ENCODE assay signal across 1 cellular context in the genomic region with DNA sequence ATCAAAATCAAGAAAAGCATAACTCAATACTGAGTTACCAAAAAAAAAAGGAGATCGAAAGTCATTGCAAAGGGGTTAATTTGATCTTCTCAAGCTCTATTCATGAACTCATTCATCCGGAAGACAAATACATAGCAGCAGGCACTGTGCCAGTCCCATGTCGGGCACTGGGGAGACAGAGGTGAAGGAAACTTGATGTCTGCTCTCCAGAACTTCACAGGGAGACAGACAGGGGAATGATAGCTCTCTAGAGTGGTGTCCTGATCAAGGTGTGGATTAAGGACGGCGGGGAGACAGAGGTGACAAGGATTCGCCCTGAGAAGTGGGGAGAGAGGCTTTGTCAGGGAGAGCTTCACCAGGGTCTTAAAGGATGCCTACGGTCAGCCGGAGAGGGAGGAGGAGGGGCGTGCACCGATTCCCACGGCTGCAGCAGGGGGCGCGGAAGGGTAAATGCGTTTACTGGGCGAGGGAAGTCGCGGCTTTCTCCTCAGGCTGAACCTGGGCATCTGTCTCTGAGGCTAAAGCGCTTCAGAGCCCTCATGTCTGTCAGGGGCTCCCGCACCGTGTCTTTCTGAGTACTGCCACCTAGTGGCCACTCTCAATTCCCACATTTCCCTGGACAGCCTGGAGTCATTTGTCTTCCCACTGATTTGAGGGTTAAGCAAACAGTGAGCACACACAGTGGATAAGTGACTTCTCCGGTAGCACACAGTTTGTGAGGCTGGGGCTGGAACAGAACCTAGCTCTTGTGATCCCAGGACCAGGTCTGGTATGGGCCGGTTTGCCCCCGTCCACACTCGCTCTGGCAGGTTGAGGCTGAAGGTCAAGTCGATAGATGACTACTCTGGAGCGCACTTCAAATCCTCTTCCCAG.
TF ChIP-seq lines count a peak whose summit lies in the region.

No MANE protein-coding gene starts in this region.

TF ChIP-seq in K562, 482 proteins besides CTCF, POLR2A, EP300 and RAD21 (continued from another document and continues in another):
- TF ChIP-seq, protein P1, sequence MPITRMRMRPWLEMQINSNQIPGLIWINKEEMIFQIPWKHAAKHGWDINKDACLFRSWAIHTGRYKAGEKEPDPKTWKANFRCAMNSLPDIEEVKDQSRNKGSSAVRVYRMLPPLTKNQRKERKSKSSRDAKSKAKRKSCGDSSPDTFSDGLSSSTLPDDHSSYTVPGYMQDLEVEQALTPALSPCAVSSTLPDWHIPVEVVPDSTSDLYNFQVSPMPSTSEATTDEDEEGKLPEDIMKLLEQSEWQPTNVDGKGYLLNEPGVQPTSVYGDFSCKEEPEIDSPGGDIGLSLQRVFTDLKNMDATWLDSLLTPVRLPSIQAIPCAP (CRISPR knock-in tag; IDR thresholded peaks at IDR 0.05; ENCODE audit: borderline replicate concordance), result no peak
- TF ChIP-seq SMARCC2 (IDR thresholded peaks at IDR 0.05; ENCODE audit: low read depth), result no peak
- TF ChIP-seq MCM2 (IDR thresholded peaks at IDR 0.05; ENCODE audit: low read depth), result no peak
- peak in 1 of 2 experiments; percentile 52; a peak in 1 of 4 replicates for TF ChIP-seq RCOR1 (IDR thresholded peaks at IDR 0.05; ENCODE audit: borderline replicate concordance in 1 of 2, low read depth in 2 of 2, low read length in 2 of 2)
- TF ChIP-seq CC2D1A (IDR thresholded peaks at IDR 0.05), result peak; percentile 53; the same call in 1 of the 2 replicates
- TF ChIP-seq ILK (tag; IDR thresholded peaks at IDR 0.05; ENCODE audit: borderline replicate concordance, low read depth), result no peak
- no peak for TF ChIP-seq ZNF282 (CRISPR knock-in tag; IDR thresholded peaks at IDR 0.05)
- TF ChIP-seq, protein P2, sequence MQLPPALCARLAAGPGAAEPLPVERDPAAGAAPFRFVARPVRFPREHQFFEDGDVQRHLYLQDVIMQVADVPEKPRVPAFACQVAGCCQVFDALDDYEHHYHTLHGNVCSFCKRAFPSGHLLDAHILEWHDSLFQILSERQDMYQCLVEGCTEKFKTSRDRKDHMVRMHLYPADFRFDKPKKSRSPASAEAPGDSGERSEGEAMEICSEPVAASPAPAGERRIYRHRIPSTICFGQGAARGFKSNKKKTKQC (CRISPR knock-in tag; IDR thresholded peaks at IDR 0.05), result 0 out of 2 replicates have a peak, but pooled peaks have one; percentile 48
- no peak for TF ChIP-seq NCOA1 (IDR thresholded peaks at IDR 0.05; ENCODE audit: low read depth)
- TF ChIP-seq SOX6 (IDR thresholded peaks at IDR 0.05), result peak; percentile 42; the same call in 1 of the 2 replicates
- TF ChIP-seq CSDE1 (IDR thresholded peaks at IDR 0.05), result no peak
- TF ChIP-seq, protein P3, sequence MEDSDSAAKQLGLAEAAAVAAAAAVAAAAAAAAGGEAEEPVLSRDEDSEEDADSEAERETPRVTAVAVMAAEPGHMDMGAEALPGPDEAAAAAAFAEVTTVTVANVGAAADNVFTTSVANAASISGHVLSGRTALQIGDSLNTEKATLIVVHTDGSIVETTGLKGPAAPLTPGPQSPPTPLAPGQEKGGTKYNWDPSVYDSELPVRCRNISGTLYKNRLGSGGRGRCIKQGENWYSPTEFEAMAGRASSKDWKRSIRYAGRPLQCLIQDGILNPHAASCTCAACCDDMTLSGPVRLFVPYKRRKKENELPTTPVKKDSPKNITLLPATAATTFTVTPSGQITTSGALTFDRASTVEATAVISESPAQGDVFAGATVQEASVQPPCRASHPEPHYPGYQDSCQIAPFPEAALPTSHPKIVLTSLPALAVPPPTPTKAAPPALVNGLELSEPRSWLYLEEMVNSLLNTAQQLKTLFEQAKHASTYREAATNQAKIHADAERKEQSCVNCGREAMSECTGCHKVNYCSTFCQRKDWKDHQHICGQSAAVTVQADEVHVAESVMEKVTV (CRISPR knock-in tag; IDR thresholded peaks at IDR 0.05), result 0 out of 2 replicates have a peak, but pooled peaks have one; percentile 16
- TF ChIP-seq ZBTB7A (IDR thresholded peaks at IDR 0.05; ENCODE audit: borderline replicate concordance, control insufficient read depth, low read depth, low read length), result peak; percentile 39; the same call in 1 of the 2 replicates
- TF ChIP-seq MEIS2 (IDR thresholded peaks at IDR 0.05; ENCODE audit: partially characterized antibody), result peak; percentile 88
- no peak for TF ChIP-seq KLF10 (CRISPR knock-in tag; IDR thresholded peaks at IDR 0.05)
- TF ChIP-seq ZZZ3 (IDR thresholded peaks at IDR 0.05), result no peak
- TF ChIP-seq ETS2 (tag; IDR thresholded peaks at IDR 0.05; ENCODE audit: borderline replicate concordance, poor library complexity, severe bottlenecking), result no peak
- peak; percentile 89 for TF ChIP-seq SMC3 (conservative IDR thresholded peaks at IDR 0.05; ENCODE audit: insufficient read depth, low read depth, low read length)
- TF ChIP-seq CBX1 (IDR thresholded peaks at IDR 0.05; ENCODE audit: low read depth), result no peak
- TF ChIP-seq, protein P4, sequence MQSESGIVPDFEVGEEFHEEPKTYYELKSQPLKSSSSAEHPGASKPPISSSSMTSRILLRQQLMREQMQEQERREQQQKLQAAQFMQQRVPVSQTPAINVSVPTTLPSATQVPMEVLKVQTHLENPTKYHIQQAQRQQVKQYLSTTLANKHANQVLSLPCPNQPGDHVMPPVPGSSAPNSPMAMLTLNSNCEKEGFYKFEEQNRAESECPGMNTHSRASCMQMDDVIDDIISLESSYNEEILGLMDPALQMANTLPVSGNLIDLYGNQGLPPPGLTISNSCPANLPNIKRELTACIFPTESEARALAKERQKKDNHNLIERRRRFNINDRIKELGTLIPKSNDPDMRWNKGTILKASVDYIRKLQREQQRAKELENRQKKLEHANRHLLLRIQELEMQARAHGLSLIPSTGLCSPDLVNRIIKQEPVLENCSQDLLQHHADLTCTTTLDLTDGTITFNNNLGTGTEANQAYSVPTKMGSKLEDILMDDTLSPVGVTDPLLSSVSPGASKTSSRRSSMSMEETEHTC (IDR thresholded peaks at IDR 0.05), result no peak
- no peak for TF ChIP-seq PTBP1 (IDR thresholded peaks at IDR 0.05; ENCODE audit: low read depth, low read length)
- TF ChIP-seq, protein P5, sequence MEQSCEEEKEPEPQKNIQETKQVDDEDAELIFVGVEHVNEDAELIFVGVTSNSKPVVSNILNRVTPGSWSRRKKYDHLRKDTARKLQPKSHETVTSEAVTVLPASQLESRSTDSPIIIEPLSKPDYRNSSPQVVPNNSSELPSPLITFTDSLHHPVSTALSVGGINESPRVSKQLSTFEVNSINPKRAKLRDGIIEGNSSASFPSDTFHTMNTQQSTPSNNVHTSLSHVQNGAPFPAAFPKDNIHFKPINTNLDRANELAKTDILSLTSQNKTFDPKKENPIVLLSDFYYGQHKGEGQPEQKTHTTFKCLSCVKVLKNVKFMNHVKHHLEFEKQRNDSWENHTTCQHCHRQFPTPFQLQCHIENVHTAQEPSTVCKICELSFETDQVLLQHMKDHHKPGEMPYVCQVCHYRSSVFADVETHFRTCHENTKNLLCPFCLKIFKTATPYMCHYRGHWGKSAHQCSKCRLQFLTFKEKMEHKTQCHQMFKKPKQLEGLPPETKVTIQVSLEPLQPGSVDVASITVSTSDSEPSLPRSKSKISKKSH (CRISPR knock-in tag; IDR thresholded peaks at IDR 0.05), result no peak
- TF ChIP-seq, protein P6, sequence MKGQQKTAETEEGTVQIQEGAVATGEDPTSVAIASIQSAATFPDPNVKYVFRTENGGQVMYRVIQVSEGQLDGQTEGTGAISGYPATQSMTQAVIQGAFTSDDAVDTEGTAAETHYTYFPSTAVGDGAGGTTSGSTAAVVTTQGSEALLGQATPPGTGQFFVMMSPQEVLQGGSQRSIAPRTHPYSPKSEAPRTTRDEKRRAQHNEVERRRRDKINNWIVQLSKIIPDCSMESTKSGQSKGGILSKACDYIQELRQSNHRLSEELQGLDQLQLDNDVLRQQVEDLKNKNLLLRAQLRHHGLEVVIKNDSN (CRISPR knock-in tag; IDR thresholded peaks at IDR 0.05), result peak; percentile 27; the same call in 1 of the 2 replicates
- peak; percentile 69; the same call in 1 of the 2 replicates for TF ChIP-seq ARID2 (IDR thresholded peaks at IDR 0.05)
- TF ChIP-seq MAZ (CRISPR knock-in tag; conservative IDR thresholded peaks at IDR 0.05 in 1 of 2, IDR thresholded peaks at IDR 0.05 in 1 of 2), result peak in 1 of 2 experiments; percentile 24; a peak in 1 of 4 replicates
- TF ChIP-seq, protein P7, sequence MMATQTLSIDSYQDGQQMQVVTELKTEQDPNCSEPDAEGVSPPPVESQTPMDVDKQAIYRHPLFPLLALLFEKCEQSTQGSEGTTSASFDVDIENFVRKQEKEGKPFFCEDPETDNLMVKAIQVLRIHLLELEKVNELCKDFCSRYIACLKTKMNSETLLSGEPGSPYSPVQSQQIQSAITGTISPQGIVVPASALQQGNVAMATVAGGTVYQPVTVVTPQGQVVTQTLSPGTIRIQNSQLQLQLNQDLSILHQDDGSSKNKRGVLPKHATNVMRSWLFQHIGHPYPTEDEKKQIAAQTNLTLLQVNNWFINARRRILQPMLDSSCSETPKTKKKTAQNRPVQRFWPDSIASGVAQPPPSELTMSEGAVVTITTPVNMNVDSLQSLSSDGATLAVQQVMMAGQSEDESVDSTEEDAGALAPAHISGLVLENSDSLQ (IDR thresholded peaks at IDR 0.05), result peak; percentile 80
- TF ChIP-seq, protein P8, sequence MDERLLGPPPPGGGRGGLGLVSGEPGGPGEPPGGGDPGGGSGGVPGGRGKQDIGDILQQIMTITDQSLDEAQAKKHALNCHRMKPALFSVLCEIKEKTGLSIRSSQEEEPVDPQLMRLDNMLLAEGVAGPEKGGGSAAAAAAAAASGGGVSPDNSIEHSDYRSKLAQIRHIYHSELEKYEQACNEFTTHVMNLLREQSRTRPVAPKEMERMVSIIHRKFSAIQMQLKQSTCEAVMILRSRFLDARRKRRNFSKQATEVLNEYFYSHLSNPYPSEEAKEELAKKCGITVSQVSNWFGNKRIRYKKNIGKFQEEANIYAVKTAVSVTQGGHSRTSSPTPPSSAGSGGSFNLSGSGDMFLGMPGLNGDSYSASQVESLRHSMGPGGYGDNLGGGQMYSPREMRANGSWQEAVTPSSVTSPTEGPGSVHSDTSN (CRISPR knock-in tag; IDR thresholded peaks at IDR 0.05; ENCODE audit: low read depth), result no peak
- TF ChIP-seq, protein P8 (tag; conservative IDR thresholded peaks at IDR 0.05; ENCODE audit: low read depth), result peak; percentile 84
- 0 out of 2 replicates have a peak, but pooled peaks have one; percentile 40 for TF ChIP-seq MTA3 (IDR thresholded peaks at IDR 0.05; ENCODE audit: borderline replicate concordance)
- TF ChIP-seq, protein P9, sequence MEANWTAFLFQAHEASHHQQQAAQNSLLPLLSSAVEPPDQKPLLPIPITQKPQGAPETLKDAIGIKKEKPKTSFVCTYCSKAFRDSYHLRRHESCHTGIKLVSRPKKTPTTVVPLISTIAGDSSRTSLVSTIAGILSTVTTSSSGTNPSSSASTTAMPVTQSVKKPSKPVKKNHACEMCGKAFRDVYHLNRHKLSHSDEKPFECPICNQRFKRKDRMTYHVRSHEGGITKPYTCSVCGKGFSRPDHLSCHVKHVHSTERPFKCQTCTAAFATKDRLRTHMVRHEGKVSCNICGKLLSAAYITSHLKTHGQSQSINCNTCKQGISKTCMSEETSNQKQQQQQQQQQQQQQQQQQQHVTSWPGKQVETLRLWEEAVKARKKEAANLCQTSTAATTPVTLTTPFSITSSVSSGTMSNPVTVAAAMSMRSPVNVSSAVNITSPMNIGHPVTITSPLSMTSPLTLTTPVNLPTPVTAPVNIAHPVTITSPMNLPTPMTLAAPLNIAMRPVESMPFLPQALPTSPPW (CRISPR knock-in tag; IDR thresholded peaks at IDR 0.05), result no peak
- TF ChIP-seq BRF1 (IDR thresholded peaks at IDR 0.05; ENCODE audit: borderline replicate concordance, extremely low read depth, insufficient read length), result no peak
- TF ChIP-seq ESRRA (IDR thresholded peaks at IDR 0.05; ENCODE audit: borderline replicate concordance, low read depth), result 0 out of 2 replicates have a peak, but pooled peaks have one; percentile 49
- TF ChIP-seq, protein P10, sequence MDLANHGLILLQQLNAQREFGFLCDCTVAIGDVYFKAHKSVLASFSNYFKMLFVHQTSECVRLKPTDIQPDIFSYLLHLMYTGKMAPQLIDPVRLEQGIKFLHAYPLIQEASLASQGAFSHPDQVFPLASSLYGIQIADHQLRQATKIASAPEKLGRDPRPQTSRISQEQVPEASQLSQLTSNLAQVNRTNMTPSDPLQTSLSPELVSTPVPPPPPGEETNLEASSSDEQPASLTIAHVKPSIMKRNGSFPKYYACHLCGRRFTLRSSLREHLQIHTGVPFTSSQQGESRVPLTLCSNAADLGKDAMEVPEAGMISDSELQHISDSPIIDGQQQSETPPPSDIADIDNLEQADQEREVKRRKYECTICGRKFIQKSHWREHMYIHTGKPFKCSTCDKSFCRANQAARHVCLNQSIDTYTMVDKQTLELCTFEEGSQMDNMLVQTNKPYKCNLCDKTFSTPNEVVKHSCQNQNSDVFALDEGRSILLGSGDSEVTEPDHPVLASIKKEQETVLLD (IDR thresholded peaks at IDR 0.05), result no peak
- TF ChIP-seq SMARCE1 (IDR thresholded peaks at IDR 0.05), result 0 out of 2 replicates have a peak, but pooled peaks have one; percentile 39
- TF ChIP-seq ERF (CRISPR knock-in tag; IDR thresholded peaks at IDR 0.05), result no peak
- no peak for TF ChIP-seq ZNF644 (tag; IDR thresholded peaks at IDR 0.05; ENCODE audit: low read depth)
- TF ChIP-seq ZFP36 (IDR thresholded peaks at IDR 0.05; ENCODE audit: low read depth, low read length, partially characterized antibody), result peak; percentile 32
- TF ChIP-seq PRMT5 (CRISPR knock-in tag; IDR thresholded peaks at IDR 0.05), result no peak
- no peak for TF ChIP-seq MBD2 (IDR thresholded peaks at IDR 0.05; ENCODE audit: borderline replicate concordance, low read depth)
- TF ChIP-seq CTBP1 (IDR thresholded peaks at IDR 0.05; ENCODE audit: borderline replicate concordance), result peak; percentile 50; the same call in 1 of the 2 replicates
- TF ChIP-seq, protein P11, sequence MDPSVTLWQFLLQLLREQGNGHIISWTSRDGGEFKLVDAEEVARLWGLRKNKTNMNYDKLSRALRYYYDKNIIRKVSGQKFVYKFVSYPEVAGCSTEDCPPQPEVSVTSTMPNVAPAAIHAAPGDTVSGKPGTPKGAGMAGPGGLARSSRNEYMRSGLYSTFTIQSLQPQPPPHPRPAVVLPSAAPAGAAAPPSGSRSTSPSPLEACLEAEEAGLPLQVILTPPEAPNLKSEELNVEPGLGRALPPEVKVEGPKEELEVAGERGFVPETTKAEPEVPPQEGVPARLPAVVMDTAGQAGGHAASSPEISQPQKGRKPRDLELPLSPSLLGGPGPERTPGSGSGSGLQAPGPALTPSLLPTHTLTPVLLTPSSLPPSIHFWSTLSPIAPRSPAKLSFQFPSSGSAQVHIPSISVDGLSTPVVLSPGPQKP (CRISPR knock-in tag; IDR thresholded peaks at IDR 0.05), result no peak
- peak; percentile 30; the same call in 1 of the 2 replicates for TF ChIP-seq LCOR (CRISPR knock-in tag; IDR thresholded peaks at IDR 0.05)
- TF ChIP-seq ZNF174 (CRISPR knock-in tag; IDR thresholded peaks at IDR 0.05), result no peak
- TF ChIP-seq OTX1 (CRISPR knock-in tag; IDR thresholded peaks at IDR 0.05), result no peak
- no peak for TF ChIP-seq FOXA1 (IDR thresholded peaks at IDR 0.05; ENCODE audit: borderline replicate concordance)
